ENCODE assay signal across 32 cellular contexts in genomic region chr12:66449531-66449930, GRCh38.
DNase-seq lines count a peak whose midpoint lies in the region; TF ChIP-seq lines count a peak whose summit lies in the region.
"Had no signal": no experiment of that assay in that cellular context is flagged by ENCODE, and none has a peak within 500 bp of the region (broad histone marks: within the 10 kb centered on the region; RNA-seq: fewer than 3 reads in every experiment).

No MANE protein-coding gene starts in this region.

- H3K4me3 Mint-ChIP-seq in glutamatergic neuron (ENCODE audit: unreplicated experiment): no peak overlapping the region
- H3K4me3 Mint-ChIP-seq: activated CD4-positive, alpha-beta memory T cell treated with anti-CD3 and anti-CD28 coated beads for 36 hours; activated naive CD8-positive, alpha-beta T cell treated with anti-CD3 and anti-CD28 coated beads, Interleukin-2, amount 50 U/mL, for 24 hours; activated T-cell treated with anti-CD3 and anti-CD28 coated beads, Interleukin-2, amount 50 U/mL, for 72 hours; CD4-positive, CD25-positive, alpha-beta regulatory T cell; IgD-negative memory B cell; neural progenitor cell; T-helper 17 cell had no signal

- intact Hi-C loops in mammary epithelial cell (cut with micrococcal nuclease): no loop called here

- H3K36me3 ChIP-seq in mammary epithelial cell (ENCODE audit: insufficient read depth, low read length): no peaks in the 10 kb centered on the region
- H3K36me3 ChIP-seq: neural progenitor cell, right atrium auricular region had no signal

- no peak overlapping the region for H3K4me3 ChIP-seq in mammary epithelial cell (replicated peaks in 1 of 3; ENCODE audit: insufficient read depth in 1 of 3, low read depth in 2 of 3, low read length in 3 of 3)
- H3K4me3 ChIP-seq: A549, GM23248, neural progenitor cell, right atrium auricular region, testis had no signal

- no peaks in the 10 kb centered on the region for H3K4me1 Mint-ChIP-seq in glutamatergic neuron (ENCODE audit: low read depth, unreplicated experiment)
- H3K4me1 Mint-ChIP-seq: CD4-positive, CD25-positive, alpha-beta regulatory T cell; IgD-negative memory B cell; T-helper 17 cell had no signal

- DNase-seq in DMS153 (lab: John Stamatoyannopoulos, UW) (peak; percentile 33), NCI-H1105 (lab: John Stamatoyannopoulos, UW) (peak; percentile 39), NCI-H748 (lab: John Stamatoyannopoulos, UW; ENCODE audit: unreplicated experiment) (peak; percentile 63), mammary epithelial cell (peak; percentile 90), SIG-M5 (lab: John Stamatoyannopoulos, UW) (no peak), NCI-H446 treated with DMSO at 0.1 percent for 48 hours (lab: John Stamatoyannopoulos, UW) (no peak), glutamatergic neuron (no peak), NCI-H2081 (lab: John Stamatoyannopoulos, UW) (no peak)
- DNase-seq: activated CD4-positive, alpha-beta memory T cell treated with anti-CD3 and anti-CD28 coated beads for 36 hours; activated CD4-positive, CD25-positive, alpha-beta regulatory T cell treated with anti-CD3 and anti-CD28 coated beads, Interleukin-2, amount 50 U/mL, for 72 hours; activated naive CD8-positive, alpha-beta T cell treated with anti-CD3 and anti-CD28 coated beads, Interleukin-2, amount 50 U/mL, for 24 hours; activated T-cell treated with anti-CD3 and anti-CD28 coated beads, Interleukin-2, amount 50 U/mL, for 72 hours; CD4-positive, CD25-positive, alpha-beta regulatory T cell; central memory CD4-positive, alpha-beta T cell; cortex of kidney; EL; GM23248; head of caudate nucleus; left ventricle myocardium superior; NCI-H1092 treated with DMSO at 0.1 percent for 48 hours; NCI-H1930; NCI-H774; posterior cingulate gyrus; RPMI8226; small intestine; stimulated activated naive CD4-positive, alpha-beta T cell treated with Interleukin-2 at 50 U/mL for 16 hours; T-helper 17 cell; testis had no signal

- WGBS in mammary epithelial cell (ENCODE audit: low coverage, missing lambda C conversion rate): 17% methylated on average over 3 of the region's 3 CpGs

- CTCF ChIA-PET in mammary epithelial cell (lab: Charles Lee; ENCODE audit: low non-redundant PET): interaction anchor here (0.6 kb wide), 2 partner anchors 98 to 453 kb away, joined by 3 to 4 read pairs; no protein-coding TSS in a partner anchor

- peaks cover 10% of the 10 kb centered on the region for H3K4me1 ChIP-seq in mammary epithelial cell (ENCODE audit: insufficient read depth, low read length)
- H3K4me1 ChIP-seq: A549, right atrium auricular region, testis had no signal

- H3K27ac ChIP-seq in mammary epithelial cell (ENCODE audit: insufficient read depth, low read depth, low read length): no peak overlapping the region
- H3K27ac ChIP-seq: A549, GM23248, neural progenitor cell, right atrium auricular region, testis had no signal

- no TSS peak for BruUV-seq in mammary epithelial cell (replicated peaks; lab: Mats Ljungman, UMichigan)

- H3K79me2 ChIP-seq in mammary epithelial cell (ENCODE audit: insufficient read depth, low read length): no peaks in the 10 kb centered on the region

- no peaks in the 10 kb centered on the region for H3K27me3 Mint-ChIP-seq in glutamatergic neuron (ENCODE audit: unreplicated experiment)
- H3K27me3 Mint-ChIP-seq: activated CD4-positive, alpha-beta memory T cell treated with anti-CD3 and anti-CD28 coated beads for 36 hours; activated naive CD8-positive, alpha-beta T cell treated with anti-CD3 and anti-CD28 coated beads, Interleukin-2, amount 50 U/mL, for 24 hours; IgD-negative memory B cell had no signal

- dilution Hi-C loops in mammary epithelial cell (cut with HindIII; ENCODE audit: low sequenced_read_pairs): no loop called here

- no peak overlapping the region for H3K4me2 ChIP-seq in mammary epithelial cell (ENCODE audit: insufficient read depth, low read depth, low read length)
- H3K4me2 ChIP-seq: A549, neural progenitor cell had no signal

- H3K27ac Mint-ChIP-seq in glutamatergic neuron (ENCODE audit: unreplicated experiment): no peak overlapping the region
- H3K27ac Mint-ChIP-seq: activated CD4-positive, alpha-beta memory T cell treated with anti-CD3 and anti-CD28 coated beads for 36 hours; activated naive CD8-positive, alpha-beta T cell treated with anti-CD3 and anti-CD28 coated beads, Interleukin-2, amount 50 U/mL, for 24 hours; activated T-cell treated with anti-CD3 and anti-CD28 coated beads, Interleukin-2, amount 50 U/mL, for 72 hours; CD4-positive, CD25-positive, alpha-beta regulatory T cell; IgD-negative memory B cell; neural progenitor cell; T-helper 17 cell had no signal

- H3K27me3 ChIP-seq in mammary epithelial cell (ENCODE audit: insufficient read depth, low read length): no peaks in the 10 kb centered on the region
- H3K27me3 ChIP-seq: neural progenitor cell, right atrium auricular region, testis had no signal

- no peaks in the 10 kb centered on the region for H3K9me3 ChIP-seq in mammary epithelial cell (replicated peaks; ENCODE audit: insufficient read depth, low read length)
- H3K9me3 ChIP-seq: A549, right atrium auricular region, testis had no signal

- H3K36me3 Mint-ChIP-seq in glutamatergic neuron (ENCODE audit: unreplicated experiment): no peaks in the 10 kb centered on the region
- H3K36me3 Mint-ChIP-seq: activated CD4-positive, alpha-beta memory T cell treated with anti-CD3 and anti-CD28 coated beads for 36 hours; CD4-positive, CD25-positive, alpha-beta regulatory T cell; IgD-negative memory B cell had no signal

- H2AFZ ChIP-seq in mammary epithelial cell (ENCODE audit: low read depth, low read length): no peak overlapping the region
- H2AFZ ChIP-seq: GM23248, neural progenitor cell had no signal

- H3K9me3 Mint-ChIP-seq in glutamatergic neuron (ENCODE audit: unreplicated experiment): no peaks in the 10 kb centered on the region
- H3K9me3 Mint-ChIP-seq: activated CD4-positive, alpha-beta memory T cell treated with anti-CD3 and anti-CD28 coated beads for 36 hours; activated naive CD8-positive, alpha-beta T cell treated with anti-CD3 and anti-CD28 coated beads, Interleukin-2, amount 50 U/mL, for 24 hours; activated T-cell treated with anti-CD3 and anti-CD28 coated beads, Interleukin-2, amount 50 U/mL, for 72 hours; IgD-negative memory B cell; neural progenitor cell had no signal

- TF ChIP-seq CTCF in mammary epithelial cell (conservative IDR thresholded peaks at IDR 0.05 in 1 of 2, IDR thresholded peaks at IDR 0.05 in 1 of 2; ENCODE audit: extremely low read depth in 1 of 2, insufficient read depth in 1 of 2, low read depth in 1 of 2, low read length in 2 of 2) (peak in 1 of 2 donors; percentile 10), glutamatergic neuron (IDR thresholded peaks at IDR 0.05; ENCODE audit: partially characterized antibody, unreplicated experiment) (no peak)

- in situ Hi-C loops in mammary epithelial cell (cut with MboI; ENCODE audit: low sequenced_read_pairs in 2 of 2): no loop called here

- H4K20me1 ChIP-seq in mammary epithelial cell (ENCODE audit: insufficient read depth, low read length): no peaks in the 10 kb centered on the region

- no peak overlapping the region for H3K9ac ChIP-seq in mammary epithelial cell (ENCODE audit: insufficient read depth, low read length)
- H3K9ac ChIP-seq: GM23248, neural progenitor cell had no signal

Comparison
In these comparisons a context has a peak if more than half of its experiments do, and no peak if none do; other contexts are left out.
1. DNase-seq: peak in DMS153 (single experiment), NCI-H1105 (single experiment), NCI-H748 (single experiment) and mammary epithelial cell (single experiment); none in SIG-M5 (single experiment), NCI-H446 treated with DMSO at 0.1 percent for 48 hours (single experiment), glutamatergic neuron (single experiment) and NCI-H2081 (0 of 2).